Comparison of ENCODE assay signal across 16 cellular contexts in genomic region chr11:3147257-3147619, GRCh38. TPM values are rescaled to one million over a fixed set of nuclear protein-coding genes. Genes with fewer than 3 reads are reported as not detected.
DNase-seq lines count a peak whose midpoint lies in the region; ATAC-seq and TF ChIP-seq lines count a peak whose summit lies in the region.
"Had no signal": no experiment of that assay in that cellular context is flagged by ENCODE, and none has a peak within 500 bp of the region (broad histone marks: within the 10 kb centered on the region; RNA-seq: fewer than 3 reads in every experiment).

No MANE protein-coding gene starts in this region.

- TF ChIP-seq CTCF in fibroblast of mammary gland (conservative IDR thresholded peaks at IDR 0.05; ENCODE audit: control insufficient read depth, insufficient read depth, low read depth, low read length) (no peak), osteoblast (IDR thresholded peaks at IDR 0.05; ENCODE audit: extremely low read depth, low read depth, low read length) (no peak), vagina (IDR thresholded peaks at IDR 0.05) (no peak), MCF 10A (IDR thresholded peaks at IDR 0.05; ENCODE audit: unreplicated experiment) (no peak)

- no peak for TF ChIP-seq POLR2A in vagina (IDR thresholded peaks at IDR 0.05)

- CTCF ChIA-PET in MCF 10A (lab: Yijun Ruan, JAX) = no interaction called here

- peaks cover 4% of the 10 kb centered on the region for H3K4me1 Mint-ChIP-seq in MCF 10A (ENCODE audit: insufficient read depth, unreplicated experiment)

- H3K4me1 ChIP-seq in osteoblast (ENCODE audit: insufficient read depth, low read length) = peaks cover 16% of the 10 kb centered on the region
- H3K4me1 ChIP-seq in vagina = peaks cover 78% of the 10 kb centered on the region

- no peaks in the 10 kb centered on the region for H3K27me3 ChIP-seq in osteoblast (ENCODE audit: insufficient read depth, low read length)
- no peaks in the 10 kb centered on the region for H3K27me3 ChIP-seq in vagina

- H3K4me3 Mint-ChIP-seq in MCF 10A (ENCODE audit: unreplicated experiment) = no peak overlapping the region
- H3K4me3 Mint-ChIP-seq: brain, memory B cell, T-helper 17 cell had no signal

- no peak overlapping the region for H3K27ac Mint-ChIP-seq in MCF 10A (ENCODE audit: low read depth, unreplicated experiment)
- H3K27ac Mint-ChIP-seq: memory B cell, T-helper 17 cell had no signal

- peak overlapping the region; percentile 77 for H3K27ac ChIP-seq in osteoblast (ENCODE audit: low read depth, low read length)
- H3K27ac ChIP-seq in vagina = peak overlapping the region; percentile 81

- H3K27me3 Mint-ChIP-seq in MCF 10A (ENCODE audit: insufficient read depth, unreplicated experiment) = no peaks in the 10 kb centered on the region
- H3K27me3 Mint-ChIP-seq: brain had no signal

- no TSS peak for BruUV-seq in MCF 10A (replicated peaks; lab: Mats Ljungman, UMichigan)

- peaks cover 84% of the 10 kb centered on the region for H3K79me2 ChIP-seq in osteoblast (ENCODE audit: insufficient read depth, low read length)

- H2AFZ ChIP-seq in osteoblast (ENCODE audit: low read length) = no peak overlapping the region

- ATAC-seq in Right ventricle myocardium inferior = peak; percentile 84
- ATAC-seq: T-helper 17 cell had no signal

- H3K4me3 ChIP-seq in fibroblast of mammary gland (ENCODE audit: control insufficient read depth, low read depth, low read length) (no peak overlapping the region), osteoblast (ENCODE audit: insufficient read depth, low read length) (no peak overlapping the region), vagina (peak overlapping the region in 1 of 2 donors; percentile 21)

- H4K20me1 ChIP-seq in osteoblast (ENCODE audit: insufficient read depth, low read length) = peaks cover 90% of the 10 kb centered on the region

- H3K36me3 Mint-ChIP-seq in MCF 10A (ENCODE audit: insufficient read depth, unreplicated experiment) = peaks cover 6% of the 10 kb centered on the region
- H3K36me3 Mint-ChIP-seq: memory B cell had no signal

- H3K4me2 ChIP-seq in osteoblast (ENCODE audit: insufficient read depth, low read length) = no peak overlapping the region

- intact Hi-C loops in Right ventricle myocardium inferior (cut with DNase I) (no loop called here), cardiac septum (cut with DNase I) (no loop called here), vagina (cut with DNase I) (no loop called here), MCF 10A (cut with micrococcal nuclease) (no loop called here)

- POLR2A ChIA-PET in MCF 10A (lab: Yijun Ruan, JAX) = no interaction called here

- H3K36me3 ChIP-seq in osteoblast (ENCODE audit: insufficient read depth, low read length) (peaks cover 4% of the 10 kb centered on the region), vagina (no peaks in the 10 kb centered on the region)

- DNase-seq in Right ventricle myocardium inferior (ENCODE audit: missing footprints) (no peak), cardiac septum (ENCODE audit: low spot score) (no peak), fibroblast of mammary gland (ENCODE audit: low read depth) (peak; percentile 48), osteoblast (ENCODE audit: insufficient read length, low spot score, missing footprints) (peak; percentile 93), vagina (ENCODE audit: extremely low spot score in 2 of 2) (no peak), DMS114 treated with DMSO at 0.1 percent for 48 hours (lab: John Stamatoyannopoulos, UW; ENCODE audit: unreplicated experiment) (no peak), MCF 10A (ENCODE audit: unreplicated experiment) (no peak), occipital lobe (lab: John Stamatoyannopoulos, UW) (no peak)
- DNase-seq: 8988T; activated CD4-positive, CD25-positive, alpha-beta regulatory T cell; activated naive CD4-positive, alpha-beta T cell; NCI-H2081 treated with DMSO at 0.1 percent for 48 hours; NCI-H526 treated with DMSO at 0.1 percent for 48 hours; T-helper 17 cell had no signal

- no peaks in the 10 kb centered on the region for H3K9me3 Mint-ChIP-seq in MCF 10A (ENCODE audit: unreplicated experiment)
- H3K9me3 Mint-ChIP-seq: memory B cell had no signal

- H3K9me3 ChIP-seq in osteoblast (ENCODE audit: low read depth, low read length) (no peaks in the 10 kb centered on the region), vagina (no peaks in the 10 kb centered on the region)

RNA-seq across cellular contexts. Expression of gene OSBPL5, which starts 17.9 kb away (rescaled TPM):
- total RNA-seq in Right ventricle myocardium inferior = 18.4 TPM
- 16.6 TPM for total RNA-seq in cardiac septum
- 46.0 and 49.9 TPM in 2 replicates for total RNA-seq in osteoblast
- total RNA-seq in vagina = 88.4 TPM
- 85.7 and 115 TPM in 2 replicates for total RNA-seq in MCF 10A (2022)
- total RNA-seq in occipital lobe = 31.2 TPM

Comparison
In these comparisons a context has a peak if more than half of its experiments do, and no peak if none do; other contexts are left out.
1. DNase-seq: peak in fibroblast of mammary gland (single experiment) and osteoblast (single experiment); none in Right ventricle myocardium inferior (single experiment), cardiac septum (single experiment), vagina (0 of 2), DMS114 treated with DMSO at 0.1 percent for 48 hours (single experiment), MCF 10A (single experiment) and occipital lobe (single experiment).